Comparison of ENCODE assay signal across 31 cellular contexts in the genomic region with DNA sequence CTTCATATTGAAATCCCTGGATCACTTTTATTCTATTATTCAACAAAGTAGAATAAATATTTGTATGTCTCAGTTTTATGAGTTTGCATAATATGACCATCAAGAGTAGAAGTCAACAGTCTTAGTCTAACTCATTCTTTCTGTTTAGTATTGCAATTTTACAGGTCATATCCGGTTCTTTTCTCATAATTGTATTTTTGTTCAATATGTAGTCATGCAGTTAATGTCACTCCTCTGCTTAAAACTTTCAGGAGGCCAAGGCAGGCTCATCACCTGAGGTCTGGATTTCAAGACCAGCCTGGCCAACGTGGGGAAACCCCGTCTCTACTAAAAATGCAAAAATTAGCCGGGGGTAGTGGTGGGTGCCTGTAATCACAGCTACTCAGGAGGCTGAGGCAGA.
"Had no signal": no experiment of that assay in that cellular context is flagged by ENCODE, and none has a peak within 500 bp of the region (broad histone marks: within the 10 kb centered on the region; RNA-seq: fewer than 3 reads in every experiment).

No MANE protein-coding gene starts in this region.

- ATAC-seq: activated CD8-positive, alpha-beta T cell treated with anti-CD3 and anti-CD28 coated beads, Interleukin-2, amount 10 ng/mL, durations not matched to agents 7 days and 5 days; activated naive CD8-positive, alpha-beta T cell treated with anti-CD3 and anti-CD28 coated beads, Interleukin-2, amount 50 U/mL, for 24 hours; activated T-cell treated with anti-CD3 and anti-CD28 coated beads, Interleukin-2, amount 50 U/mL, for 4 hours; Right ventricle myocardium inferior; SK-N-SH treated with all-trans-retinoic acid at 6 μM for 48 hours had no signal

- H3K4me1 Mint-ChIP-seq: activated CD4-positive, alpha-beta T cell treated with anti-CD3 and anti-CD28 coated beads, Interleukin-2, amount 10 ng/mL, durations not matched to agents 7 days and 5 days; activated naive CD4-positive, alpha-beta T cell treated with anti-CD3 and anti-CD28 coated beads, Interleukin-2, amount 10 ng/mL, durations not matched to agents 7 days and 5 days; activated naive CD8-positive, alpha-beta T cell treated with anti-CD3 and anti-CD28 coated beads, Interleukin-2, amount 50 U/mL, for 24 hours had no signal

- H3K9ac ChIP-seq: KMS-11 had no signal

- H3K27ac Mint-ChIP-seq: activated CD4-positive, alpha-beta T cell treated with anti-CD3 and anti-CD28 coated beads, Interleukin-2, amount 10 ng/mL, durations not matched to agents 7 days and 5 days; activated CD8-positive, alpha-beta T cell treated with anti-CD3 and anti-CD28 coated beads, Interleukin-2, amount 10 ng/mL, durations not matched to agents 7 days and 5 days; activated naive CD4-positive, alpha-beta T cell treated with anti-CD3 and anti-CD28 coated beads, Interleukin-2, amount 10 ng/mL, durations not matched to agents 7 days and 5 days; activated naive CD8-positive, alpha-beta T cell; activated naive CD8-positive, alpha-beta T cell treated with anti-CD3 and anti-CD28 coated beads, Interleukin-2, amount 50 U/mL, for 24 hours; activated T-helper 1 cell treated with anti-CD3 and anti-CD28 coated beads, Interleukin-12 subunit alpha, Interleukin-12 subunit beta, Interleukin-2, Interleukin-4 antibody, amounts not matched to agents 30 ng/mL and 10 ng/mL and 1 ng/mL, durations not matched to agents 14 hours and 24 hours and 36 hours; brain had no signal

- H3K4me2 ChIP-seq: KMS-11, PC-9 had no signal

- H3K4me3 Mint-ChIP-seq: activated CD4-positive, alpha-beta T cell treated with anti-CD3 and anti-CD28 coated beads, Interleukin-2, amount 10 ng/mL, durations not matched to agents 7 days and 5 days; activated CD8-positive, alpha-beta T cell treated with anti-CD3 and anti-CD28 coated beads, Interleukin-2, amount 10 ng/mL, durations not matched to agents 7 days and 5 days; activated naive CD4-positive, alpha-beta T cell treated with anti-CD3 and anti-CD28 coated beads, Interleukin-2, amount 10 ng/mL, durations not matched to agents 7 days and 5 days; activated naive CD8-positive, alpha-beta T cell; activated naive CD8-positive, alpha-beta T cell treated with anti-CD3 and anti-CD28 coated beads, Interleukin-2, amount 50 U/mL, for 24 hours; activated T-cell treated with anti-CD3 and anti-CD28 coated beads, Interleukin-2, amount 50 U/mL, for 4 hours; activated T-helper 1 cell treated with anti-CD3 and anti-CD28 coated beads, Interleukin-12 subunit alpha, Interleukin-12 subunit beta, Interleukin-2, Interleukin-4 antibody, amounts not matched to agents 30 ng/mL and 10 ng/mL and 1 ng/mL, durations not matched to agents 14 hours and 24 hours and 36 hours; brain had no signal

- H3K27me3 Mint-ChIP-seq: activated CD4-positive, alpha-beta T cell treated with anti-CD3 and anti-CD28 coated beads, Interleukin-2, amount 10 ng/mL, durations not matched to agents 7 days and 5 days; activated naive CD4-positive, alpha-beta T cell treated with anti-CD3 and anti-CD28 coated beads, Interleukin-2, amount 10 ng/mL, durations not matched to agents 7 days and 5 days had no signal

- H3K27ac ChIP-seq: KMS-11, PC-9, RWPE1 had no signal

- H3K36me3 Mint-ChIP-seq: activated naive CD4-positive, alpha-beta T cell treated with anti-CD3 and anti-CD28 coated beads, Interleukin-2, amount 10 ng/mL, durations not matched to agents 7 days and 5 days; activated naive CD8-positive, alpha-beta T cell; brain had no signal

- H3K4me3 ChIP-seq: PC-9 had no signal

- DNase-seq: activated CD4-positive, alpha-beta T cell treated with anti-CD3 and anti-CD28 coated beads, Interleukin-2, amount 10 ng/mL, durations not matched to agents 7 days and 5 days; activated CD4-positive, alpha-beta T cell treated with anti-CD3 and anti-CD28 coated beads, Interleukin-2, amount 50 U/mL, for 48 hours; activated CD8-positive, alpha-beta memory T cell treated with anti-CD3 and anti-CD28 coated beads, Interleukin-2, amount 50 U/mL, for 4 hours; activated CD8-positive, alpha-beta T cell treated with anti-CD3 and anti-CD28 coated beads, Interleukin-2, amount 10 ng/mL, durations not matched to agents 7 days and 5 days; activated naive CD4-positive, alpha-beta T cell treated with anti-CD3 and anti-CD28 coated beads, Interleukin-2, amount 10 ng/mL, durations not matched to agents 7 days and 5 days; activated naive CD8-positive, alpha-beta T cell treated with anti-CD3 and anti-CD28 coated beads, Interleukin-2, amount 50 U/mL, for 24 hours; activated T-cell treated with anti-CD3 and anti-CD28 coated beads for 4 hours; activated T-cell treated with anti-CD3 and anti-CD28 coated beads, Interleukin-2, amount 50 U/mL, for 4 hours; anterior cingulate cortex; caudate nucleus; cerebellar nuclear complex; NCI-H1105; NCI-H1436; NCI-H1694; NCI-H2029; NCI-H345; NCI-H524 treated with DMSO at 0.1 percent for 48 hours; NCI-H748 treated with DMSO at 0.1 percent for 48 hours; PC-9; SIG-M5; SW 1271; T-helper 1 cell; T-helper 2 cell; T1000 had no signal

- H2AFZ ChIP-seq: PC-9 had no signal

- H3K9me3 Mint-ChIP-seq: activated CD4-positive, alpha-beta T cell treated with anti-CD3 and anti-CD28 coated beads, Interleukin-2, amount 10 ng/mL, durations not matched to agents 7 days and 5 days; activated naive CD4-positive, alpha-beta T cell treated with anti-CD3 and anti-CD28 coated beads, Interleukin-2, amount 10 ng/mL, durations not matched to agents 7 days and 5 days; activated naive CD8-positive, alpha-beta T cell treated with anti-CD3 and anti-CD28 coated beads, Interleukin-2, amount 50 U/mL, for 24 hours; activated T-cell treated with anti-CD3 and anti-CD28 coated beads, Interleukin-2, amount 50 U/mL, for 4 hours; activated T-helper 1 cell treated with anti-CD3 and anti-CD28 coated beads, Interleukin-12 subunit alpha, Interleukin-12 subunit beta, Interleukin-2, Interleukin-4 antibody, amounts not matched to agents 30 ng/mL and 10 ng/mL and 1 ng/mL, durations not matched to agents 14 hours and 24 hours and 36 hours had no signal
